In genomic region chr22:30968924-30969531, GRCh38 we compare ENCODE assay signal across 8 cellular contexts. TPM values are rescaled to one million over a fixed set of nuclear protein-coding genes. Genes with fewer than 3 reads are reported as not detected.
A peak's percentile ranks its signal among the peaks of the same experiment; 100 is the strongest.
DNase-seq lines count a peak whose midpoint lies in the region; ATAC-seq, FAIRE-seq and TF ChIP-seq lines count a peak whose summit lies in the region.

TSS of gene TUG1 (plus strand) at chr22:30969265.

- WGBS in small intestine, 3 donors: 0 to 1% (median 0%) methylated on average over 49 to 67 of the region's 67 CpGs

- H3K27me3 ChIP-seq in ACC112 (ENCODE audit: insufficient read depth, low read length) (no peaks in the 10 kb centered on the region), bronchial epithelial cell (ENCODE audit: control insufficient read depth, insufficient read depth, low read length) (no peaks in the 10 kb centered on the region), small intestine (ENCODE audit: control insufficient read depth in 2 of 2, insufficient read depth in 2 of 2, low read length in 2 of 2) (no peaks in the 10 kb centered on the region)

- DNase-seq in NCI-H2227 (lab: John Stamatoyannopoulos, UW; ENCODE audit: unreplicated experiment): peak; percentile 96
- peak; percentile 90 for DNase-seq in bronchial epithelial cell (ENCODE audit: low read depth)
- DNase-seq in iPS-NIHi11 (ENCODE audit: low spot score): peak; percentile 100
- peak; percentile 99 for DNase-seq in small intestine

- H3K27ac ChIP-seq in ACC112 (ENCODE audit: low read depth, low read length) (peak within 1 kb of the TSS; percentile 85), small intestine (ENCODE audit: low read depth in 1 of 2, low read length in 1 of 2) (peak within 1 kb of the TSS; percentile 94 to 98)

- H3K4me3 ChIP-seq in ACC112 (ENCODE audit: low read depth, low read length): peak within 1 kb of the TSS; percentile 94
- peak within 1 kb of the TSS; percentile 84 for H3K4me3 ChIP-seq in WI38 (ENCODE audit: low read depth, low read length)
- H3K4me3 ChIP-seq in bronchial epithelial cell (ENCODE audit: low read depth, low read length): peak within 1 kb of the TSS; percentile 59
- H3K4me3 ChIP-seq in small intestine (ENCODE audit: low read depth in 1 of 2, low read length in 2 of 2): peak within 1 kb of the TSS; percentile 86 to 97

- H3K9me3 ChIP-seq in small intestine (ENCODE audit: control insufficient read depth, low read depth): no peaks in the 10 kb centered on the region

- H3K4me1 ChIP-seq in ACC112 (ENCODE audit: control insufficient read depth, insufficient read depth, low read length, unreplicated experiment) (peaks cover 16% of the 10 kb centered on the region), small intestine (ENCODE audit: control insufficient read depth in 2 of 2, insufficient read depth in 1 of 2, low read depth in 1 of 2, low read length in 1 of 2) (peaks cover 2 to 16% of the 10 kb centered on the region in 2 donors)

- H3K79me2 ChIP-seq in ACC112 (ENCODE audit: control insufficient read depth, insufficient read depth, low read length, unreplicated experiment): peaks cover 76% of the 10 kb centered on the region

- H3K36me3 ChIP-seq in ACC112 (ENCODE audit: insufficient read depth, low read length) (peaks cover 39% of the 10 kb centered on the region), bronchial epithelial cell (ENCODE audit: control insufficient read depth, insufficient read depth, low read length) (peaks cover 11% of the 10 kb centered on the region), small intestine (ENCODE audit: control insufficient read depth in 2 of 2, insufficient read depth in 2 of 2, low read length in 2 of 2) (peaks cover 5 to 16% of the 10 kb centered on the region in 2 donors)

- TF ChIP-seq CTCF in WI38 (IDR thresholded peaks at IDR 0.05; ENCODE audit: low read depth, low read length) (no peak), bronchial epithelial cell (IDR thresholded peaks at IDR 0.05; ENCODE audit: insufficient read depth, low read length, severe bottlenecking) (no peak)

- FAIRE-seq in bronchial epithelial cell (lab: Jason Lieb, UNC) (peak; percentile 36), small intestine (lab: Jason Lieb, UNC) (no peak)

- H2AFZ ChIP-seq in ACC112 (ENCODE audit: low read length, unreplicated experiment): peak within 1 kb of the TSS; percentile 29

- peak; percentile 87 for ATAC-seq in GM18873 (IDR thresholded peaks at IDR 0.05; ENCODE audit: low FRiP score, unreplicated experiment)
- ATAC-seq in HG03139 (IDR thresholded peaks at IDR 0.05; ENCODE audit: unreplicated experiment): peak; percentile 77

RNA-seq across cellular contexts. Expression of gene TUG1, which starts in this region (rescaled TPM):
- total RNA-seq in bronchial epithelial cell: 24.5 and 34.9 TPM in 2 replicates
- 10 to 100 TPM; 20.8 to 30.0 (median 27.7) TPM for polyA plus RNA-seq in small intestine

Comparison
In these comparisons a context has a peak if more than half of its experiments do, and no peak if none do; other contexts are left out.
1. Peak in every context shown above with its lines: DNase-seq, ATAC-seq, H3K4me3 ChIP-seq and H3K27ac ChIP-seq.